11 cellular contexts compared by ENCODE assay signal in the genomic region with DNA sequence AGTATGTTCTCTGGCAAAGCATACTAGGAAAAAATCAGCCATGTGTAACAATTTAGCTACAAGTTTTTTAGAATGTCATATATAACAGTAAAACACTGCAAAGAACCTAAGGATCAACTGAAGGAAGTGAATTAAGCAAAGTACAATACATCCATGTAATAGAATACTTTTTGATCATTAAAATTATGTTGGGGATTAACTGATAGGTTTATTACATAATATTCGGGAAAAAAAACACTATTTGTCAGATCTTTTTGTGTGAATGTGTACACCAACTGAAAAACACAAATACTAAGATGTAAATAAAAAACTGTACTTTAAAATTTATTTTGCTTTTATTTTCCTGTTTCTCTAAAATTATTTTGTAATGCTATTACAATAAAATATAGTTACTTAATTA.
"Had no signal": no experiment of that assay in that cellular context is flagged by ENCODE, and none has a peak within 500 bp of the region (broad histone marks: within the 10 kb centered on the region; RNA-seq: fewer than 3 reads in every experiment).

No MANE protein-coding gene starts in this region.

- H3K9ac ChIP-seq: GM23248 had no signal

- H3K4me2 ChIP-seq: GM23338 had no signal

- FAIRE-seq: H1, H54 had no signal

- ATAC-seq: GM23338, HCT116 had no signal

- H3K36me3 ChIP-seq: HAP-1 had no signal

- DNase-seq: GM23248, GOT3, H7, H9, HCEC 1CT, HFFc6 had no signal

- H3K9me3 ChIP-seq: HAP-1 had no signal

- H3K4me3 ChIP-seq: GM23248, GM23338, HAP-1 had no signal

- H2AFZ ChIP-seq: GM23248, GM23338 had no signal

- H3K27ac ChIP-seq: GM23248 had no signal

- H3K4me1 ChIP-seq: HAP-1 had no signal
